Comparison of ENCODE assay signal across 8 cellular contexts in genomic region chrX:40736170-40736505, GRCh38. TPM values are rescaled to one million over a fixed set of nuclear protein-coding genes. Genes with fewer than 3 reads are reported as not detected.
A peak's percentile ranks its signal among the peaks of the same experiment; 100 is the strongest.
DNase-seq lines count a peak whose midpoint lies in the region; ATAC-seq and TF ChIP-seq lines count a peak whose summit lies in the region.

No MANE protein-coding gene starts in this region.

- peak; percentile 5 for ATAC-seq in activated CD8-positive, alpha-beta T cell treated with anti-CD3 and anti-CD28 coated beads for 36 hours
- peak; percentile 10 to 15 for ATAC-seq in right cardiac atrium

- TF ChIP-seq CTCF in activated CD8-positive, alpha-beta T cell treated with anti-CD3 and anti-CD28 coated beads for 36 hours (IDR thresholded peaks at IDR 0.05) = no peak
- no peak for TF ChIP-seq CTCF in smooth muscle cell (IDR thresholded peaks at IDR 0.05; ENCODE audit: borderline replicate concordance, insufficient read depth, poor library complexity, severe bottlenecking)

- H3K4me1 ChIP-seq in right cardiac atrium (ENCODE audit: control insufficient read depth, insufficient read depth, low read length) (no peaks in the 10 kb centered on the region), smooth muscle cell (ENCODE audit: low read depth) (peaks cover 16% of the 10 kb centered on the region)

- H2AFZ ChIP-seq in smooth muscle cell (ENCODE audit: low read depth) = peak overlapping the region; percentile 41

- peak overlapping the region; percentile 97 for H3K27ac Mint-ChIP-seq in activated CD4-positive, alpha-beta T cell treated with anti-CD3 and anti-CD28 coated beads, Interleukin-2, amount 10 ng/mL, durations not matched to agents 7 days and 5 days
- peak overlapping the region; percentile 97 for H3K27ac Mint-ChIP-seq in activated CD8-positive, alpha-beta T cell treated with anti-CD3 and anti-CD28 coated beads for 36 hours

- peak overlapping the region; percentile 80 for H3K4me3 ChIP-seq in right cardiac atrium (ENCODE audit: low read length)
- peak overlapping the region; percentile 71 for H3K4me3 ChIP-seq in smooth muscle cell

- peaks cover 33% of the 10 kb centered on the region for H4K20me1 ChIP-seq in smooth muscle cell (ENCODE audit: low read depth)

- no peaks in the 10 kb centered on the region for H3F3A ChIP-seq in smooth muscle cell (ENCODE audit: low read depth)

- H3K27ac ChIP-seq in right cardiac atrium (ENCODE audit: low read length) (peak overlapping the region; percentile 99), smooth muscle cell (ENCODE audit: low read depth) (peak overlapping the region; percentile 99)

- H3K9ac ChIP-seq in smooth muscle cell (ENCODE audit: low read depth) = peak overlapping the region; percentile 96

- H3K4me3 Mint-ChIP-seq in activated CD4-positive, alpha-beta T cell treated with anti-CD3 and anti-CD28 coated beads, Interleukin-2, amount 10 ng/mL, durations not matched to agents 7 days and 5 days = peak overlapping the region; percentile 85
- peak overlapping the region; percentile 81 for H3K4me3 Mint-ChIP-seq in activated CD8-positive, alpha-beta T cell treated with anti-CD3 and anti-CD28 coated beads for 36 hours

- no peaks in the 10 kb centered on the region for H3K9me3 ChIP-seq in right cardiac atrium (ENCODE audit: control insufficient read depth, low read length)
- H3K9me3 ChIP-seq in smooth muscle cell (replicated peaks; ENCODE audit: low read depth) = no peaks in the 10 kb centered on the region

- H3K4me2 ChIP-seq in smooth muscle cell = peak overlapping the region; percentile 88

- POLR2A ChIA-PET in activated CD4-positive, alpha-beta T cell treated with anti-CD3 and anti-CD28 coated beads, Interleukin-2, amount 10 ng/mL, durations not matched to agents 7 days and 5 days (lab: Charles Lee) = no interaction called here
- POLR2A ChIA-PET in activated CD8-positive, alpha-beta T cell treated with anti-CD3 and anti-CD28 coated beads for 36 hours (lab: Charles Lee) = no interaction called here

- H3K79me2 ChIP-seq in smooth muscle cell (ENCODE audit: low read depth) = peaks cover 35% of the 10 kb centered on the region

- H3K9me3 Mint-ChIP-seq in activated CD4-positive, alpha-beta T cell treated with anti-CD3 and anti-CD28 coated beads, Interleukin-2, amount 10 ng/mL, durations not matched to agents 7 days and 5 days = no peaks in the 10 kb centered on the region
- no peaks in the 10 kb centered on the region for H3K9me3 Mint-ChIP-seq in activated CD8-positive, alpha-beta T cell treated with anti-CD3 and anti-CD28 coated beads for 36 hours

- H3K27me3 ChIP-seq in right cardiac atrium (ENCODE audit: control insufficient read depth, insufficient read depth) = no peaks in the 10 kb centered on the region
- no peaks in the 10 kb centered on the region for H3K27me3 ChIP-seq in smooth muscle cell (ENCODE audit: low read depth)

- under 1% methylated on average over 17 of the region's 17 CpGs for WGBS in right cardiac atrium
- WGBS in smooth muscle cell (ENCODE audit: low lambda C conversion rate) = 46% methylated on average over 17 of the region's 17 CpGs

- peaks cover 12% of the 10 kb centered on the region for H3K36me3 Mint-ChIP-seq in activated CD4-positive, alpha-beta T cell treated with anti-CD3 and anti-CD28 coated beads, Interleukin-2, amount 10 ng/mL, durations not matched to agents 7 days and 5 days (ENCODE audit: low read depth)
- peaks cover 10% of the 10 kb centered on the region for H3K36me3 Mint-ChIP-seq in activated CD8-positive, alpha-beta T cell treated with anti-CD3 and anti-CD28 coated beads for 36 hours (ENCODE audit: low read depth)

- intact Hi-C loops in activated CD8-positive, alpha-beta T cell treated with anti-CD3 and anti-CD28 coated beads for 36 hours (cut with micrococcal nuclease) = no loop called here
- intact Hi-C loops in right cardiac atrium (cut with DNase I) = no loop called here

- no peak for DNase-seq in activated CD4-positive, alpha-beta T cell treated with anti-CD3 and anti-CD28 coated beads, Interleukin-2, amount 10 ng/mL, durations not matched to agents 7 days and 5 days
- DNase-seq in activated CD4-positive, alpha-beta T cell treated with anti-CD3 and anti-CD28 coated beads, Interleukin-2, amount 50 U/mL, for 48 hours = no peak
- DNase-seq in activated CD8-positive, alpha-beta T cell treated with anti-CD3 and anti-CD28 coated beads for 36 hours = no peak
- no peak for DNase-seq in right cardiac atrium
- DNase-seq in smooth muscle cell (lab: John Stamatoyannopoulos, UW; ENCODE audit: unreplicated experiment) = no peak
- no peak for DNase-seq in NCI-H2196 (lab: John Stamatoyannopoulos, UW; ENCODE audit: unreplicated experiment)
- DNase-seq in NAMALWA (ENCODE audit: low spot score) = no peak
- DNase-seq in activated gamma-delta T cell (lab: John Stamatoyannopoulos, UW) = no peak

- no peaks in the 10 kb centered on the region for H3K36me3 ChIP-seq in smooth muscle cell (ENCODE audit: low read depth)

- peaks cover 28% of the 10 kb centered on the region for H3K4me1 Mint-ChIP-seq in activated CD4-positive, alpha-beta T cell treated with anti-CD3 and anti-CD28 coated beads, Interleukin-2, amount 10 ng/mL, durations not matched to agents 7 days and 5 days
- H3K4me1 Mint-ChIP-seq in activated CD8-positive, alpha-beta T cell treated with anti-CD3 and anti-CD28 coated beads for 36 hours (ENCODE audit: low read depth) = peaks cover 40% of the 10 kb centered on the region

- CTCF ChIA-PET in activated CD4-positive, alpha-beta T cell treated with anti-CD3 and anti-CD28 coated beads, Interleukin-2, amount 10 ng/mL, durations not matched to agents 7 days and 5 days (lab: Charles Lee) = no interaction called here
- CTCF ChIA-PET in activated CD8-positive, alpha-beta T cell treated with anti-CD3 and anti-CD28 coated beads for 36 hours (lab: Charles Lee) = interaction anchor here (0.7 to 1.1 kb wide), 2 partner anchors 85 to 378 kb away, joined by 3 read pairs; no protein-coding TSS in a partner anchor

- no peaks in the 10 kb centered on the region for H3K27me3 Mint-ChIP-seq in activated CD4-positive, alpha-beta T cell treated with anti-CD3 and anti-CD28 coated beads, Interleukin-2, amount 10 ng/mL, durations not matched to agents 7 days and 5 days
- H3K27me3 Mint-ChIP-seq in activated CD8-positive, alpha-beta T cell treated with anti-CD3 and anti-CD28 coated beads for 36 hours = no peaks in the 10 kb centered on the region

RNA-seq across cellular contexts. Expression of gene MED14, which starts 0.8 kb away (rescaled TPM):
- 10 to 100 TPM; 41.7 to 55.8 TPM for total RNA-seq in activated CD4-positive, alpha-beta T cell treated with anti-CD3 and anti-CD28 coated beads, Interleukin-2, amount 10 ng/mL, durations not matched to agents 7 days and 5 days
- 10 to 100 TPM; 37.1 to 39.9 TPM for total RNA-seq in activated CD8-positive, alpha-beta T cell treated with anti-CD3 and anti-CD28 coated beads for 36 hours
- total RNA-seq in right cardiac atrium (10 to 100 TPM; 23.4 to 33.2 (median 28.9) TPM), smooth muscle cell (47.3 and 56.2 TPM in 2 replicates)
- polyA plus RNA-seq in right cardiac atrium (10.0 TPM), smooth muscle cell (9.4 and 14.2 TPM in 2 replicates)
